1 cellular context compared by ENCODE assay signal in genomic region chr5:134551891-134552290, GRCh38.
TF ChIP-seq lines count a peak whose summit lies in the region.

No MANE protein-coding gene starts in this region.

TF ChIP-seq in GM23338, 12 proteins besides CTCF, POLR2A, EP300 and RAD21 (continued from another document):
- no peak for TF ChIP-seq REST (IDR thresholded peaks at IDR 0.05; ENCODE audit: unreplicated experiment)
